ENCODE assay signal across 9 cellular contexts in genomic region chr12:53205747-53206146, GRCh38. TPM values are rescaled to one million over a fixed set of nuclear protein-coding genes. Genes with fewer than 3 reads are reported as not detected.
A peak's percentile ranks its signal among the peaks of the same experiment; 100 is the strongest.
DNase-seq lines count a peak whose midpoint lies in the region; ATAC-seq and TF ChIP-seq lines count a peak whose summit lies in the region.
"Had no signal": no experiment of that assay in that cellular context is flagged by ENCODE, and none has a peak within 500 bp of the region (broad histone marks: within the 10 kb centered on the region; RNA-seq: fewer than 3 reads in every experiment).

No MANE protein-coding gene starts in this region.

- peaks cover 7% of the 10 kb centered on the region for H3K36me3 Mint-ChIP-seq in MCF 10A (ENCODE audit: insufficient read depth, unreplicated experiment)

- no peaks in the 10 kb centered on the region for H3K9me3 Mint-ChIP-seq in MCF 10A (ENCODE audit: unreplicated experiment)

- POLR2A ChIA-PET in MCF 10A (lab: Yijun Ruan, JAX): interaction anchor here (0.6 to 1.2 kb wide), 3 partner anchors 15 to 26 kb away, joined by 3 to 5 read pairs (median 3); no protein-coding TSS in a partner anchor

- peak overlapping the region in 17 of 21 experiments; percentile 28 to 89 (median 62) for H3K27ac ChIP-seq in skin epidermis
- H3K27ac ChIP-seq: C4-2B had no signal

- no peak overlapping the region for H3K27ac Mint-ChIP-seq in MCF 10A (ENCODE audit: low read depth, unreplicated experiment)

- CTCF ChIA-PET in MCF 10A (lab: Yijun Ruan, JAX): no interaction called here

- peak overlapping the region in 3 of 7 experiments; percentile 2 to 22 (median 12) for H3K4me3 ChIP-seq in skin epidermis

- H3K4me1 Mint-ChIP-seq in MCF 10A (ENCODE audit: insufficient read depth, unreplicated experiment): peaks cover 9% of the 10 kb centered on the region

- no peaks in the 10 kb centered on the region for H3K27me3 Mint-ChIP-seq in MCF 10A (ENCODE audit: insufficient read depth, unreplicated experiment)

- BruUV-seq in MCF 10A (replicated peaks; lab: Mats Ljungman, UMichigan): no TSS peak

- ATAC-seq in Right ventricle myocardium superior (ENCODE audit: poor library complexity) (no peak), HG03097 (IDR thresholded peaks at IDR 0.05; ENCODE audit: low FRiP score, unreplicated experiment) (peak; percentile 51), GM18858 (IDR thresholded peaks at IDR 0.05; ENCODE audit: unreplicated experiment) (no peak)

- peak; percentile 45 for DNase-seq in Right ventricle myocardium superior
- DNase-seq in cardiac septum (ENCODE audit: low spot score): no peak
- DNase-seq in SKM-1 treated with dmso at 0.1 percent for 144 hours (lab: John Stamatoyannopoulos, UW; ENCODE audit: unreplicated experiment): peak; percentile 37
- DNase-seq in MCF 10A (ENCODE audit: unreplicated experiment): peak; percentile 62
- DNase-seq in COLO829 (ENCODE audit: low spot score): no peak

- intact Hi-C loops in Right ventricle myocardium superior (cut with DNase I) (no loop called here), cardiac septum (cut with DNase I) (no loop called here), MCF 10A (cut with micrococcal nuclease) (no loop called here)

- no peak for TF ChIP-seq CTCF in MCF 10A (IDR thresholded peaks at IDR 0.05; ENCODE audit: unreplicated experiment)

- no peak overlapping the region for H3K4me3 Mint-ChIP-seq in MCF 10A (ENCODE audit: unreplicated experiment)

RNA-seq across cellular contexts. Expression of gene ITGB7, which starts 1.3 kb away (rescaled TPM):
- 0.97 TPM for total RNA-seq in Right ventricle myocardium superior
- 1.4 TPM for total RNA-seq in cardiac septum
- 1.0 and 1.1 TPM in 2 replicates for total RNA-seq in MCF 10A (2022)

RNA-seq across cellular contexts. Expression of gene CSAD, which starts 25.0 kb away (rescaled TPM):
- total RNA-seq in Right ventricle myocardium superior (8.2 TPM), cardiac septum (16.5 TPM), MCF 10A (2022) (22.7 and 30.8 TPM in 2 replicates)

RNA-seq across cellular contexts. Expression of gene ZNF740, which starts 25.2 kb away (rescaled TPM):
- total RNA-seq in Right ventricle myocardium superior (29.4 TPM), cardiac septum (19.2 TPM), MCF 10A (2022) (34.9 and 36.2 TPM in 2 replicates)

RNA-seq across cellular contexts. Expression of gene RARG, which starts 26.3 kb away (rescaled TPM):
- total RNA-seq in Right ventricle myocardium superior (15.4 TPM), cardiac septum (21.2 TPM), MCF 10A (2022) (30.9 and 43.7 TPM in 2 replicates)

Comparison
In these comparisons a context has a peak if more than half of its experiments do, and no peak if none do; other contexts are left out.
1. DNase-seq: peak in Right ventricle myocardium superior (single experiment), SKM-1 treated with dmso at 0.1 percent for 144 hours (single experiment) and MCF 10A (single experiment); none in cardiac septum (single experiment) and COLO829 (single experiment).